ENCODE assay signal across 1 cellular context in the genomic region with DNA sequence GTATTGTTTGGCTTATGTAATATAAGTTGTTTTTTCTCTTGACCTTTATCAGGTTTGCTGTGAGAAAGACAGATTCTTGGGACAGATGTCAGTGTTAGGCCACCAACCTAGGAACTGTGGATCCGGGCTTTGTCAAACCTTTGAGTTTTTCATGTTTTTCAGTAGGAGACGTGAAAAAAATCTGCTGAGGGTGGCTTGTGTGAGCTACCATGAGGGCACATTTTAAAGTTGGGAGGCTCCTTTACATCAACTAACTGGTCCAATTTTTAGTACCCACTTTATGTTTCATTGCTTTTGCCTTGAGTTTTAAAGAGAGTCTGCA.
TF ChIP-seq lines count a peak whose summit lies in the region.

No MANE protein-coding gene starts in this region.

TF ChIP-seq in GM12878, 131 proteins besides CTCF, POLR2A, EP300 and RAD21:
- no peak for TF ChIP-seq ZSCAN29 (IDR thresholded peaks at IDR 0.05)
- no peak for TF ChIP-seq ZBED1 (IDR thresholded peaks at IDR 0.05; ENCODE audit: borderline replicate concordance)
- TF ChIP-seq, protein P1, sequence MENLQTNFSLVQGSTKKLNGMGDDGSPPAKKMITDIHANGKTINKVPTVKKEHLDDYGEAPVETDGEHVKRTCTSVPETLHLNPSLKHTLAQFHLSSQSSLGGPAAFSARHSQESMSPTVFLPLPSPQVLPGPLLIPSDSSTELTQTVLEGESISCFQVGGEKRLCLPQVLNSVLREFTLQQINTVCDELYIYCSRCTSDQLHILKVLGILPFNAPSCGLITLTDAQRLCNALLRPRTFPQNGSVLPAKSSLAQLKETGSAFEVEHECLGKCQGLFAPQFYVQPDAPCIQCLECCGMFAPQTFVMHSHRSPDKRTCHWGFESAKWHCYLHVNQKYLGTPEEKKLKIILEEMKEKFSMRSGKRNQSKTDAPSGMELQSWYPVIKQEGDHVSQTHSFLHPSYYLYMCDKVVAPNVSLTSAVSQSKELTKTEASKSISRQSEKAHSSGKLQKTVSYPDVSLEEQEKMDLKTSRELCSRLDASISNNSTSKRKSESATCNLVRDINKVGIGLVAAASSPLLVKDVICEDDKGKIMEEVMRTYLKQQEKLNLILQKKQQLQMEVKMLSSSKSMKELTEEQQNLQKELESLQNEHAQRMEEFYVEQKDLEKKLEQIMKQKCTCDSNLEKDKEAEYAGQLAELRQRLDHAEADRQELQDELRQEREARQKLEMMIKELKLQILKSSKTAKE (IDR thresholded peaks at IDR 0.05; ENCODE audit: low read depth, poor library complexity, severe bottlenecking): no peak
- TF ChIP-seq POLR2AphosphoS2 (IDR thresholded peaks at IDR 0.05; ENCODE audit: low read depth, low read length): no peak
- TF ChIP-seq, protein P2, sequence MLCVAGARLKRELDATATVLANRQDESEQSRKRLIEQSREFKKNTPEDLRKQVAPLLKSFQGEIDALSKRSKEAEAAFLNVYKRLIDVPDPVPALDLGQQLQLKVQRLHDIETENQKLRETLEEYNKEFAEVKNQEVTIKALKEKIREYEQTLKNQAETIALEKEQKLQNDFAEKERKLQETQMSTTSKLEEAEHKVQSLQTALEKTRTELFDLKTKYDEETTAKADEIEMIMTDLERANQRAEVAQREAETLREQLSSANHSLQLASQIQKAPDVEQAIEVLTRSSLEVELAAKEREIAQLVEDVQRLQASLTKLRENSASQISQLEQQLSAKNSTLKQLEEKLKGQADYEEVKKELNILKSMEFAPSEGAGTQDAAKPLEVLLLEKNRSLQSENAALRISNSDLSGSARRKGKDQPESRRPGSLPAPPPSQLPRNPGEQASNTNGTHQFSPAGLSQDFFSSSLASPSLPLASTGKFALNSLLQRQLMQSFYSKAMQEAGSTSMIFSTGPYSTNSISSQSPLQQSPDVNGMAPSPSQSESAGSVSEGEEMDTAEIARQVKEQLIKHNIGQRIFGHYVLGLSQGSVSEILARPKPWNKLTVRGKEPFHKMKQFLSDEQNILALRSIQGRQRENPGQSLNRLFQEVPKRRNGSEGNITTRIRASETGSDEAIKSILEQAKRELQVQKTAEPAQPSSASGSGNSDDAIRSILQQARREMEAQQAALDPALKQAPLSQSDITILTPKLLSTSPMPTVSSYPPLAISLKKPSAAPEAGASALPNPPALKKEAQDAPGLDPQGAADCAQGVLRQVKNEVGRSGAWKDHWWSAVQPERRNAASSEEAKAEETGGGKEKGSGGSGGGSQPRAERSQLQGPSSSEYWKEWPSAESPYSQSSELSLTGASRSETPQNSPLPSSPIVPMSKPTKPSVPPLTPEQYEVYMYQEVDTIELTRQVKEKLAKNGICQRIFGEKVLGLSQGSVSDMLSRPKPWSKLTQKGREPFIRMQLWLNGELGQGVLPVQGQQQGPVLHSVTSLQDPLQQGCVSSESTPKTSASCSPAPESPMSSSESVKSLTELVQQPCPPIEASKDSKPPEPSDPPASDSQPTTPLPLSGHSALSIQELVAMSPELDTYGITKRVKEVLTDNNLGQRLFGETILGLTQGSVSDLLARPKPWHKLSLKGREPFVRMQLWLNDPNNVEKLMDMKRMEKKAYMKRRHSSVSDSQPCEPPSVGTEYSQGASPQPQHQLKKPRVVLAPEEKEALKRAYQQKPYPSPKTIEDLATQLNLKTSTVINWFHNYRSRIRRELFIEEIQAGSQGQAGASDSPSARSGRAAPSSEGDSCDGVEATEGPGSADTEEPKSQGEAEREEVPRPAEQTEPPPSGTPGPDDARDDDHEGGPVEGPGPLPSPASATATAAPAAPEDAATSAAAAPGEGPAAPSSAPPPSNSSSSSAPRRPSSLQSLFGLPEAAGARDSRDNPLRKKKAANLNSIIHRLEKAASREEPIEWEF (IDR thresholded peaks at IDR 0.05; ENCODE audit: insufficient replicate concordance, low read depth, low read length): no peak
- no peak for TF ChIP-seq ATF7 (IDR thresholded peaks at IDR 0.05; ENCODE audit: low read depth)
- no peak for TF ChIP-seq ZNF384 (IDR thresholded peaks at IDR 0.05; ENCODE audit: borderline replicate concordance, low read depth, low read length)
- TF ChIP-seq, protein P3, sequence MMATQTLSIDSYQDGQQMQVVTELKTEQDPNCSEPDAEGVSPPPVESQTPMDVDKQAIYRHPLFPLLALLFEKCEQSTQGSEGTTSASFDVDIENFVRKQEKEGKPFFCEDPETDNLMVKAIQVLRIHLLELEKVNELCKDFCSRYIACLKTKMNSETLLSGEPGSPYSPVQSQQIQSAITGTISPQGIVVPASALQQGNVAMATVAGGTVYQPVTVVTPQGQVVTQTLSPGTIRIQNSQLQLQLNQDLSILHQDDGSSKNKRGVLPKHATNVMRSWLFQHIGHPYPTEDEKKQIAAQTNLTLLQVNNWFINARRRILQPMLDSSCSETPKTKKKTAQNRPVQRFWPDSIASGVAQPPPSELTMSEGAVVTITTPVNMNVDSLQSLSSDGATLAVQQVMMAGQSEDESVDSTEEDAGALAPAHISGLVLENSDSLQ (IDR thresholded peaks at IDR 0.05): no peak
- no peak for TF ChIP-seq PAX8 (IDR thresholded peaks at IDR 0.05)
- TF ChIP-seq HDGF (IDR thresholded peaks at IDR 0.05): no peak
